8 cellular contexts compared by ENCODE assay signal in the genomic region with DNA sequence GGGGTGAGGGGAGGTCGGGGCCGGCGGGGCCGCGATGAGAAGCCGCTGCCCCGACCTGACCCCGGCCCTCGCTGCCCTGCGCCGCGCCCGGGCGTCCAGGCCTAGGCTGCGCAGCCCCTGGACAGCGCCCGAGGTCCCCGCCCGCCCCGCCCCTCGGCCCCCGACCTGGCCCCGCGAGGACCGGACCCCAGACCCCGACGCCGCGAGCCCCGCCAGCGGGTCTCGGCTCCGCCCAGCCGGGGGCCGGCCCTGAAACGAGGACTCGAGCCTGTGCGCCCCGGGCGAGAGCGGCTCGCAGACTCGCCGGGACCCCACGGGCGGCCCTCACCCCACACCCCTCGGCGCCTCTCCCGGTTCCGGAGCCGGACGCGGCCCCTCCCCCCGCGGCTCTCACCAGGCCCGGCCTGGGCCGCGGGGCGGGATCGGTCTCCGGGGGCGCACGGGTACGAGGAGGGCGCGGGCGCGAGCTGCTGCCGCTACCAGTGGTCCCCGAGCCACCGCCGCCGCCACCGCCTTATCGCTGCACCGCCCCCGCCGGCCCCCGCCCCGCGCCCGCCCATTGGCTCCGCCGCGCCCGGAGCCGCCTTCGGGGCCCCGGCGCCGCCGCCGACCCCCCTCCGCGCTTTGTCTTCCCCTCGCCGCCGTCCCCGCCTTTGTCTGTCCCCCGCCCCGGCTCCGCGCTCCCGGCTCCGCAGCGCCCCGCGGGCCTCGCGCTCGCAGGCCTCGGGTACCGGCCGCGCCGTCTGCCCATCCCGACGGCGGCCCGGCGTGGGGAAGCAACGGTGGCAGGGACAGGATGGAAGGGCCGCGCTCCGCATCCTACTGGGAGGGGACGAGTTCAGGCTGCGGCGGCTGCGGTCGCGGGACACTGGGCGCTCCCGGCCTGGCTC. TPM values are rescaled to one million over a fixed set of nuclear protein-coding genes. Genes with fewer than 3 reads are reported as not detected.
DNase-seq lines count a peak whose midpoint lies in the region; ATAC-seq and TF ChIP-seq lines count a peak whose summit lies in the region.

A gene (minus strand): TSS at position 488 of the 890 bp plus-strand sequence. CDS start 827 bp downstream, outside the sequence.

- H3K27ac ChIP-seq in right lobe of liver = peak within 1 kb of the TSS; percentile 31 to 76 (median 68)

- no peaks in the 10 kb centered on the region for H3K9me3 ChIP-seq in right lobe of liver

- TF ChIP-seq CTCF in choroid plexus epithelial cell (conservative IDR thresholded peaks at IDR 0.05; ENCODE audit: low read depth, low read length) (no peak), right lobe of liver (IDR thresholded peaks at IDR 0.05) (no peak)

- H3K27me3 ChIP-seq in right lobe of liver = no peaks in the 10 kb centered on the region

- H3K4me1 ChIP-seq in right lobe of liver = peaks cover 0 to 18% (median 8%) of the 10 kb centered on the region in 4 donors

- ATAC-seq in right lobe of liver (peak in 3 of 4 donors; percentile 1 to 28 (median 2)), HG03457 (IDR thresholded peaks at IDR 0.05; ENCODE audit: unreplicated experiment) (no peak)

- WGBS in right lobe of liver (ENCODE audit: insufficient coverage, low coverage, low lambda C conversion rate, missing lambda C conversion rate) = 0% methylated on average over 14 of the region's 133 CpGs

- intact Hi-C loops in right lobe of liver (cut with DNase I) = loop anchor here in 1 of 2 donors (10.0 kb wide), 1 partner anchor 65 kb away; no protein-coding TSS in a partner anchor

- DNase-seq in D341Med (ENCODE audit: low spot score) (peak; percentile 98), H4 (ENCODE audit: low spot score) (no peak), NCI-H1694 treated with DMSO at 0.1 percent for 48 hours (lab: John Stamatoyannopoulos, UW) (peak; percentile 30), choroid plexus epithelial cell (ENCODE audit: low read depth) (no peak), right lobe of liver (peak; percentile 69 to 75 (median 73))
- peak; percentile 81 for DNase-seq in activated CD4-positive, alpha-beta T cell treated with anti-CD3 and anti-CD28 coated beads for 1 hour
- DNase-seq in stimulated activated CD4-positive, alpha-beta T cell treated with anti-CD3 and anti-CD28 coated beads, TNF-alpha, amount 100 ng/mL, for 4 hours (ENCODE audit: low read depth in 3 of 3) = peak; percentile 65 to 80 (median 78)

- peak within 1 kb of the TSS; percentile 61 for H3K4me3 ChIP-seq in choroid plexus epithelial cell (ENCODE audit: low read depth, low read length)
- peak within 1 kb of the TSS; percentile 41 to 54 (median 44) for H3K4me3 ChIP-seq in right lobe of liver

- TF ChIP-seq POLR2A in right lobe of liver (IDR thresholded peaks at IDR 0.05) = no peak

- peaks cover 0 to 3% (median 0%) of the 10 kb centered on the region in 4 donors for H3K36me3 ChIP-seq in right lobe of liver

RNA-seq across cellular contexts. Expression of the gene that starts here (rescaled TPM):
- total RNA-seq in H4 (2014; rRNA removed; shearing (Covaris generic)) = 20.3 and 27.8 TPM in 2 replicates
- 1 to 10 TPM; 2.8 to 9.4 (median 5.2) TPM for total RNA-seq in right lobe of liver

Comparison
In these comparisons a context has a peak if more than half of its experiments do, and no peak if none do; other contexts are left out.
1. DNase-seq: peak in D341Med (single experiment), NCI-H1694 treated with DMSO at 0.1 percent for 48 hours (single experiment), activated CD4-positive, alpha-beta T cell treated with anti-CD3 and anti-CD28 coated beads for 1 hour (single experiment), right lobe of liver (3 of 3) and stimulated activated CD4-positive, alpha-beta T cell treated with anti-CD3 and anti-CD28 coated beads, TNF-alpha, amount 100 ng/mL, for 4 hours (3 of 3); none in H4 (single experiment) and choroid plexus epithelial cell (single experiment).